In the genomic region with DNA sequence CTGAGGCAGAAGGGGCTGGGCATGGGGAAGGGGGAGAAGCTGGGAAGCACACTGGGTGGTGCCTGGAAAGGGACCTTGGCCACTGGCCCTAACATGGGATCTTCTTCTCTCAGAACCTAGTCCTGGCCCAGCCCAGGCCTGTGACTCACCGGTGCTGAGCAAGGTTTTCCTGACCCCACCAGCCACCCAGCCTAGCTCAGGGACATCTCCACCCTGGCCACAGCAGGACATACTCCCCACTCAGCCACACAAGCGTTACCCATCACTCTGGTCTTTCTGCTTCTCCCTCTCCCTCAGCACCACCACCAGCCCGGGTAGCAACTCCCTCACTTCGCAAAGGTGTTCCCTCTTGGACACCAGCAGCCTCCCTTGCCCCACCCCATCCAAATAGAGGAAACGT, we compare ENCODE assay signal across 16 cellular contexts. TPM values are rescaled to one million over a fixed set of nuclear protein-coding genes. Genes with fewer than 3 reads are reported as not detected.
A peak's percentile ranks its signal among the peaks of the same experiment; 100 is the strongest.
DNase-seq lines count a peak whose midpoint lies in the region; ATAC-seq and TF ChIP-seq lines count a peak whose summit lies in the region.
"Had no signal": no experiment of that assay in that cellular context is flagged by ENCODE, and none has a peak within 500 bp of the region (broad histone marks: within the 10 kb centered on the region; RNA-seq: fewer than 3 reads in every experiment).

No MANE protein-coding gene starts in this region.

- intact Hi-C loops in right cardiac atrium (cut with DNase I) (loop anchor here (5.0 to 10.0 kb wide), 5 partner anchors 33 to 95 kb away; no protein-coding TSS in a partner anchor), psoas muscle (cut with DNase I) (no loop called here)

- H3K9me3 ChIP-seq in right cardiac atrium (ENCODE audit: control insufficient read depth, low read length), result no peaks in the 10 kb centered on the region
- H3K9me3 ChIP-seq in psoas muscle, result no peaks in the 10 kb centered on the region

- H3K36me3 ChIP-seq in psoas muscle (ENCODE audit: insufficient read depth in 1 of 2, low read depth in 1 of 2), result no peaks in the 10 kb centered on the region

- no peak for TF ChIP-seq CTCF in psoas muscle (IDR thresholded peaks at IDR 0.05)

- DNase-seq in activated effector memory CD4-positive, alpha-beta T cell treated with anti-CD3 and anti-CD28 coated beads, Interleukin-2, amount 50 U/mL, for 16 hours, result peak; percentile 60
- no peak for DNase-seq in activated effector memory CD4-positive, alpha-beta T cell treated with Interleukin-2 at 50 U/mL for 16 hours
- peak in 2 of 3 donors; percentile 65 to 74 for DNase-seq in right cardiac atrium
- DNase-seq in psoas muscle, result peak; percentile 72 to 83
- no peak for DNase-seq in COLO668 (lab: John Stamatoyannopoulos, UW; ENCODE audit: unreplicated experiment)
- no peak for DNase-seq in stimulated activated CD4-positive, alpha-beta T cell treated with anti-CD3 and anti-CD28 coated beads, Interleukin-15, amount 100 ng/mL, for 24 hours
- no peak for DNase-seq in T-helper 9 cell
- no peak for DNase-seq in activated CD4-positive, alpha-beta T cell treated with anti-CD3 and anti-CD28 coated beads for 48 hours
- DNase-seq: activated CD4-positive, alpha-beta T cell treated with anti-CD3 and anti-CD28 coated beads, Interleukin-2, amount 50 U/mL, for 1 hour; effector memory CD8-positive, alpha-beta T cell; left colon; NCI-H2081; occipital lobe; stimulated activated CD4-positive, alpha-beta T cell treated with anti-CD3 and anti-CD28 coated beads, Interleukin-2, amount 100 ng/mL, for 24 hours had no signal

- H3K27me3 ChIP-seq in right cardiac atrium (ENCODE audit: control insufficient read depth, insufficient read depth) (no peaks in the 10 kb centered on the region), psoas muscle (ENCODE audit: insufficient read depth in 3 of 3, low read length in 2 of 3) (no peaks in the 10 kb centered on the region)

- ATAC-seq in right cardiac atrium (peak; percentile 23 to 79), psoas muscle (peak; percentile 54 to 87 (median 70))
- ATAC-seq: effector memory CD8-positive, alpha-beta T cell had no signal

- H3K4me1 ChIP-seq in right cardiac atrium (ENCODE audit: control insufficient read depth, insufficient read depth, low read length) (peaks cover 31% of the 10 kb centered on the region), psoas muscle (peaks cover 19% of the 10 kb centered on the region)

- H3K4me3 ChIP-seq in right cardiac atrium (ENCODE audit: low read length) (no peak overlapping the region), psoas muscle (no peak overlapping the region)

- H3K27ac ChIP-seq in right cardiac atrium (ENCODE audit: low read length) (peak overlapping the region; percentile 5), psoas muscle (peak overlapping the region; percentile 23)
- H3K27ac ChIP-seq: 22Rv1 had no signal

- 63% methylated on average over 5 of the region's 5 CpGs for WGBS in right cardiac atrium
- 50 to 76% (median 62%) methylated on average over 5 of the region's 5 CpGs for WGBS in psoas muscle, 3 donors

RNA-seq across cellular contexts. Expression of a gene that starts 22.8 kb away (rescaled TPM):
- total RNA-seq in right cardiac atrium (100 to 1,000 TPM; 442 to 647 (median 536) TPM), psoas muscle (100 to 1,000 TPM; 231 to 742 (median 415) TPM)
- polyA plus RNA-seq in right cardiac atrium (243 TPM), psoas muscle (100 to 1,000 TPM in 2 of 3 donors, 10 to 100 TPM in 1; 73.4 to 276 (median 155) TPM)
- polyA plus RNA-seq: CD8-positive, alpha-beta memory T cell had no signal

Comparison
In these comparisons a context has a peak if more than half of its experiments do, and no peak if none do; other contexts are left out.
1. DNase-seq: peak in activated effector memory CD4-positive, alpha-beta T cell treated with anti-CD3 and anti-CD28 coated beads, Interleukin-2, amount 50 U/mL, for 16 hours (single experiment), right cardiac atrium (2 of 3) and psoas muscle (2 of 2); none in activated effector memory CD4-positive, alpha-beta T cell treated with Interleukin-2 at 50 U/mL for 16 hours (single experiment), COLO668 (single experiment), stimulated activated CD4-positive, alpha-beta T cell treated with anti-CD3 and anti-CD28 coated beads, Interleukin-15, amount 100 ng/mL, for 24 hours (single experiment), T-helper 9 cell (single experiment) and activated CD4-positive, alpha-beta T cell treated with anti-CD3 and anti-CD28 coated beads for 48 hours (single experiment).
2. intact Hi-C loops: an anchor here in right cardiac atrium (5.0 to 10.0 kb wide); none called in psoas muscle.